In genomic region chr13:48397744-48398143, GRCh38 we compare ENCODE assay signal across 15 cellular contexts. TPM values are rescaled to one million over a fixed set of nuclear protein-coding genes. Genes with fewer than 3 reads are reported as not detected.
DNase-seq lines count a peak whose midpoint lies in the region; ATAC-seq and TF ChIP-seq lines count a peak whose summit lies in the region.
"Had no signal": no experiment of that assay in that cellular context is flagged by ENCODE, and none has a peak within 500 bp of the region (broad histone marks: within the 10 kb centered on the region; RNA-seq: fewer than 3 reads in every experiment).

No MANE protein-coding gene starts in this region.

- ATAC-seq in sciatic nerve, result no peak

- no peak overlapping the region for H3K9ac ChIP-seq in SK-N-MC (ENCODE audit: insufficient read length)

- H3K9me3 ChIP-seq in left ventricle myocardium inferior (replicated peaks), result peaks cover 9% of the 10 kb centered on the region
- no peaks in the 10 kb centered on the region for H3K9me3 ChIP-seq in SK-N-MC (ENCODE audit: low read depth, low read length)
- H3K9me3 ChIP-seq in adrenal gland (replicated peaks in 1 of 3), result no peaks in the 10 kb centered on the region
- no peaks in the 10 kb centered on the region for H3K9me3 ChIP-seq in ovary
- H3K9me3 ChIP-seq: Caco-2 had no signal

- peak overlapping the region; percentile 86 for H3K27ac ChIP-seq in left ventricle myocardium inferior (replicated peaks)
- H3K27ac ChIP-seq in SK-N-MC, result peak overlapping the region; percentile 6; the same call in 1 of the 2 replicates
- no peak overlapping the region for H3K27ac ChIP-seq in adrenal gland
- no peak overlapping the region for H3K27ac ChIP-seq in ovary

- TF ChIP-seq CTCF in left ventricle myocardium inferior (IDR thresholded peaks at IDR 0.05; ENCODE audit: borderline replicate concordance) (no peak), fibroblast of villous mesenchyme (IDR thresholded peaks at IDR 0.05; ENCODE audit: insufficient read depth, low read depth, low read length) (no peak), adrenal gland (IDR thresholded peaks at IDR 0.05) (no peak), ovary (IDR thresholded peaks at IDR 0.05) (no peak)

- H3K4me3 ChIP-seq in left ventricle myocardium inferior (no peak overlapping the region), SK-N-MC (no peak overlapping the region), fibroblast of villous mesenchyme (ENCODE audit: low read depth, low read length) (no peak overlapping the region), adrenal gland (no peak overlapping the region), ovary (no peak overlapping the region)

- TF ChIP-seq POLR2A in adrenal gland (IDR thresholded peaks at IDR 0.05), result no peak
- TF ChIP-seq POLR2A in ovary (IDR thresholded peaks at IDR 0.05), result no peak

- intact Hi-C loops in left ventricle myocardium inferior (cut with micrococcal nuclease) (no loop called here), cardiac septum (cut with DNase I) (no loop called here), adrenal gland (cut with DNase I) (no loop called here), sciatic nerve (cut with DNase I) (no loop called here), ovary (cut with DNase I) (no loop called here)

- H3K27me3 ChIP-seq in left ventricle myocardium inferior (ENCODE audit: low read depth), result no peaks in the 10 kb centered on the region
- H3K27me3 ChIP-seq in adrenal gland, result no peaks in the 10 kb centered on the region
- no peaks in the 10 kb centered on the region for H3K27me3 ChIP-seq in ovary

- no peak for TF ChIP-seq EP300 in ovary (IDR thresholded peaks at IDR 0.05)

- DNase-seq in left ventricle myocardium inferior, result no peak
- no peak for DNase-seq in cardiac septum (ENCODE audit: low spot score)
- DNase-seq in SK-N-MC (ENCODE audit: low read depth, low spot score), result no peak
- DNase-seq in fibroblast of villous mesenchyme (ENCODE audit: low read depth), result peak; percentile 57
- no peak for DNase-seq in adrenal gland
- DNase-seq in sciatic nerve (ENCODE audit: low spot score), result no peak
- no peak for DNase-seq in ovary
- DNase-seq: Caco-2, DMS153, MV-4-11, NCI-H1417, NCI-H187 treated with DMSO at 0.1 percent for 48 hours, NCI-H2171, NCI-H446, NCI-H748 treated with DMSO at 0.1 percent for 48 hours had no signal

- H3K4me1 ChIP-seq in left ventricle myocardium inferior (peaks cover 55% of the 10 kb centered on the region), adrenal gland (replicated peaks in 1 of 2) (peaks cover 20 to 53% of the 10 kb centered on the region in 2 donors), ovary (ENCODE audit: insufficient read depth) (no peaks in the 10 kb centered on the region)

- 34 to 45% (median 43%) methylated on average over 1 of the region's 1 CpG for WGBS in adrenal gland, 4 donors
- 11 to 19% (median 17%) methylated on average over 1 of the region's 1 CpG for WGBS in ovary, 3 donors

- peaks cover 28% of the 10 kb centered on the region for H3K36me3 ChIP-seq in left ventricle myocardium inferior
- peaks cover 16% of the 10 kb centered on the region for H3K36me3 ChIP-seq in SK-N-MC (ENCODE audit: insufficient read depth, low read length)
- H3K36me3 ChIP-seq in adrenal gland (replicated peaks in 1 of 2), result no peaks in the 10 kb centered on the region
- H3K36me3 ChIP-seq in ovary, result no peaks in the 10 kb centered on the region

RNA-seq across cellular contexts. Expression of gene LPAR6, which starts 15.2 kb away (rescaled TPM):
- total RNA-seq in left ventricle myocardium inferior (11.5 TPM), cardiac septum (12.5 TPM), fibroblast of villous mesenchyme (10.3 and 16.4 TPM in 2 replicates), adrenal gland (10 to 100 TPM in 7 of 8 donors, 1 to 10 TPM in 1; 8.6 to 56.6 (median 29.6) TPM), sciatic nerve (55.0 TPM), ovary (10 to 100 TPM in 6 of 7 donors, 1 to 10 TPM in 1; 7.7 to 25.0 (median 15.9) TPM)
- polyA plus RNA-seq in adrenal gland (10 to 100 TPM; 20.3 to 56.2 (median 55.7) TPM), ovary (10 to 100 TPM; 20.2 to 21.3 TPM)
- total RNA-seq: Caco-2 had no signal

Comparison
In these comparisons a context has a peak if more than half of its experiments do, and no peak if none do; other contexts are left out.
1. H3K27ac ChIP-seq: peak in left ventricle myocardium inferior (single experiment) and SK-N-MC (single experiment); none in adrenal gland (0 of 5) and ovary (0 of 2).